In genomic region chr13:52652170-52652979, GRCh38 we compare ENCODE assay signal across 8 cellular contexts. TPM values are rescaled to one million over a fixed set of nuclear protein-coding genes. Genes with fewer than 3 reads are reported as not detected.
DNase-seq lines count a peak whose midpoint lies in the region; ATAC-seq and TF ChIP-seq lines count a peak whose summit lies in the region.

TSS of gene SUGT1 (plus strand) at chr13:52652836. CDS start at chr13:52652921, 85 bp downstream.

- H2AFZ ChIP-seq in PC-9: peak within 1 kb of the TSS; percentile 97

- TF ChIP-seq CTCF in PC-9 (conservative IDR thresholded peaks at IDR 0.05): no peak; the same call in 1 of the 2 replicates

- 0% methylated on average over 60 to 61 of the region's 61 CpGs for WGBS in esophagus, 2 donors

- no TSS peak for BruUV-seq in PC-9 (replicated peaks; lab: Mats Ljungman, UMichigan)

- H3K9me3 ChIP-seq in PC-9 (ENCODE audit: insufficient read depth, low read depth): no peaks in the 10 kb centered on the region
- no peaks in the 10 kb centered on the region for H3K9me3 ChIP-seq in esophagus (ENCODE audit: control insufficient read depth in 2 of 2, insufficient read depth in 1 of 2, low read depth in 1 of 2, low read length in 1 of 2)
- H3K9me3 ChIP-seq in mucosa of stomach (ENCODE audit: control insufficient read depth, low read length): no peaks in the 10 kb centered on the region

- H4K20me1 ChIP-seq in PC-9 (ENCODE audit: insufficient read depth): no peaks in the 10 kb centered on the region

- peaks cover 68% of the 10 kb centered on the region for H3K79me2 ChIP-seq in PC-9 (ENCODE audit: low read depth)

- in situ Hi-C loops in KBM-7 (cut with MboI; ENCODE audit: low pct_unique_long_range_greater_than_20kb, low sequenced_read_pairs): no loop called here

- no peaks in the 10 kb centered on the region for H3K9me2 ChIP-seq in PC-9 (ENCODE audit: insufficient read depth)

- H3K4me2 ChIP-seq in PC-9: peak within 1 kb of the TSS; percentile 100

- H3K4me1 ChIP-seq in PC-9 (replicated peaks; ENCODE audit: insufficient read depth): peaks cover 23% of the 10 kb centered on the region
- no peaks in the 10 kb centered on the region for H3K4me1 ChIP-seq in esophagus (ENCODE audit: control insufficient read depth in 2 of 2, insufficient read depth in 2 of 2, low read length in 1 of 2)
- peaks cover 11% of the 10 kb centered on the region for H3K4me1 ChIP-seq in mucosa of stomach (ENCODE audit: control insufficient read depth, insufficient read depth, low read length)

- H3K27ac ChIP-seq in PC-9 (peak within 1 kb of the TSS; percentile 93), esophagus (ENCODE audit: low read depth in 2 of 2, low read length in 1 of 2) (peak within 1 kb of the TSS; percentile 98)

- H3F3A ChIP-seq in PC-9 (ENCODE audit: insufficient read depth, low read depth): peaks cover 18% of the 10 kb centered on the region

- H3K9ac ChIP-seq in mucosa of stomach (ENCODE audit: low read length): peak within 1 kb of the TSS; percentile 85

- peak; percentile 93 for DNase-seq in DMS79 (lab: John Stamatoyannopoulos, UW)
- DNase-seq in KBM-7: peak; percentile 98
- peak; percentile 94 to 97 for DNase-seq in PC-9
- DNase-seq in activated T-cell treated with anti-CD3 and anti-CD28 coated beads, Interleukin-2, amount 50 U/mL, for 1 hour: peak; percentile 94
- peak; percentile 88 to 89 for DNase-seq in stimulated activated CD8-positive, alpha-beta memory T cell treated with anti-CD3 and anti-CD28 coated beads, Interleukin-7, amount 100 ng/mL, for 1 hour (ENCODE audit: low read depth in 2 of 2)

- intact Hi-C loops in PC-9 (cut with micrococcal nuclease; ENCODE audit: unreplicated experiment): loop anchor here (1.0 to 10.0 kb wide), 3 partner anchors 35 to 460 kb away; partner anchors contain the start of genes CKAP2 and VPS36

- H3K36me3 ChIP-seq in PC-9 (ENCODE audit: low read depth) (peaks cover 5% of the 10 kb centered on the region), esophagus (ENCODE audit: control insufficient read depth in 2 of 2, insufficient read depth in 2 of 2, low read length in 1 of 2) (peaks cover 0 to 2% of the 10 kb centered on the region in 2 donors), mucosa of stomach (ENCODE audit: control insufficient read depth, insufficient read depth, low read length) (no peaks in the 10 kb centered on the region)

- H3K27me3 ChIP-seq in PC-9 (ENCODE audit: insufficient read depth, low read depth) (no peaks in the 10 kb centered on the region), esophagus (ENCODE audit: control insufficient read depth in 1 of 2, insufficient read depth in 2 of 2, low read length in 2 of 2) (no peaks in the 10 kb centered on the region), mucosa of stomach (ENCODE audit: control insufficient read depth, insufficient read depth, low read length) (no peaks in the 10 kb centered on the region)

- CTCF ChIA-PET in PC-9 (lab: Charles Lee): interaction anchor here (1.2 kb wide), 1 partner anchor 35 kb away, joined by 4 read pairs; no protein-coding TSS in a partner anchor

- POLR2A ChIA-PET in PC-9 (lab: Charles Lee; ENCODE audit: unreplicated experiment): interaction anchor here (0.5 to 1.0 kb wide), 6 partner anchors 13 to 547 kb away, joined by 3 to 20 read pairs (median 4); no protein-coding TSS in a partner anchor

- ATAC-seq in GM21717 (IDR thresholded peaks at IDR 0.05; ENCODE audit: unreplicated experiment): peak; percentile 97

- peak within 1 kb of the TSS; percentile 86 for H3K4me3 ChIP-seq in PC-9
- H3K4me3 ChIP-seq in esophagus (ENCODE audit: low read depth in 1 of 2, low read length in 2 of 2): peak within 1 kb of the TSS; percentile 79 to 94
- peak within 1 kb of the TSS; percentile 78 for H3K4me3 ChIP-seq in mucosa of stomach (ENCODE audit: low read length)

RNA-seq across cellular contexts. Expression of gene SUGT1, which starts in this region (rescaled TPM):
- 48.8 and 57.2 TPM in 2 replicates for total RNA-seq in PC-9 (2021)
- polyA plus RNA-seq in esophagus: 10 to 100 TPM; 33.7 to 36.1 TPM

Comparison
In these comparisons a context has a peak if more than half of its experiments do, and no peak if none do; other contexts are left out.
1. Peak in every context shown above with its lines: DNase-seq, ATAC-seq, H3K4me3 ChIP-seq and H3K27ac ChIP-seq.